ENCODE assay signal across 10 cellular contexts in genomic region chr17:75049057-75049456, GRCh38. TPM values are rescaled to one million over a fixed set of nuclear protein-coding genes. Genes with fewer than 3 reads are reported as not detected.
DNase-seq lines count a peak whose midpoint lies in the region; ATAC-seq, FAIRE-seq and TF ChIP-seq lines count a peak whose summit lies in the region.
"Had no signal": no experiment of that assay in that cellular context is flagged by ENCODE, and none has a peak within 500 bp of the region (broad histone marks: within the 10 kb centered on the region; RNA-seq: fewer than 3 reads in every experiment).

No MANE protein-coding gene starts in this region.

- H3K4me3 Mint-ChIP-seq in naive thymus-derived CD4-positive, alpha-beta T cell: peak overlapping the region in 7 of 10 donors; percentile 18 to 95 (median 93)

- no peaks in the 10 kb centered on the region for H3K9me3 Mint-ChIP-seq in naive thymus-derived CD4-positive, alpha-beta T cell

- peaks cover 28 to 57% (median 45%) of the 10 kb centered on the region in 7 donors for H3K4me1 Mint-ChIP-seq in naive thymus-derived CD4-positive, alpha-beta T cell

- ATAC-seq in A549 (no peak), HCT116 (no peak), HG03442 (IDR thresholded peaks at IDR 0.05; ENCODE audit: unreplicated experiment) (no peak), HG03139 (IDR thresholded peaks at IDR 0.05; ENCODE audit: unreplicated experiment) (no peak)
- no peak for ATAC-seq in naive thymus-derived CD4-positive, alpha-beta T cell

- H3K27me3 ChIP-seq in HCT116 (ENCODE audit: insufficient read depth, low read length): no peaks in the 10 kb centered on the region
- no peaks in the 10 kb centered on the region for H3K27me3 ChIP-seq in breast epithelium
- H3K27me3 ChIP-seq in naive thymus-derived CD4-positive, alpha-beta T cell (ENCODE audit: control insufficient read depth in 2 of 2, insufficient read depth in 2 of 2, low read length in 2 of 2): no peaks in the 10 kb centered on the region

- H3K9ac ChIP-seq in HCT116 (ENCODE audit: low read length): no peak overlapping the region

- peak overlapping the region; percentile 97 for H3K4me2 ChIP-seq in A549
- H3K4me2 ChIP-seq in HCT116 (ENCODE audit: low read length): peak overlapping the region; percentile 88; the same call in 1 of the 2 replicates

- RAD21 ChIA-PET in HCT116 (lab: Charles Lee; ENCODE audit: low non-redundant PET in 1 of 2, low total read pairs in 2 of 2, uncharacterized antibody in 2 of 2, unreplicated experiment in 2 of 2): no interaction called here

- H2AFZ ChIP-seq in HCT116 (ENCODE audit: low read depth, low read length, poor library complexity, severe bottlenecking): no peak overlapping the region

- POLR2A ChIA-PET in A549 (lab: Yijun Ruan, JAX) (interaction anchor here (0.6 kb wide), 1 partner anchor 216 kb away, joined by 5 read pairs; no protein-coding TSS in a partner anchor), HCT116 (lab: Charles Lee) (interaction anchor here (1.2 to 1.5 kb wide), 3 partner anchors 30 to 47 kb away, joined by 3 to 5 read pairs (median 4); partner anchors contain the start of gene SLC16A5)
- POLR2A ChIA-PET in naive thymus-derived CD4-positive, alpha-beta T cell (lab: Charles Lee): interaction anchor here (0.9 to 4.9 kb wide), 7 partner anchors 10 to 61 kb away, joined by 3 to 58 read pairs (median 7); partner anchors contain the start of genes ARMC7 and MRPL58

- DNase-seq in A549 (ENCODE audit: low read depth in 1 of 2, low spot score in 1 of 2) (no peak), HCT116 (ENCODE audit: low read depth, low spot score) (no peak), breast epithelium (ENCODE audit: low spot score in 2 of 2) (no peak), EL (no peak), DMS114 treated with DMSO at 0.1 percent for 48 hours (lab: John Stamatoyannopoulos, UW; ENCODE audit: unreplicated experiment) (no peak)
- no peak for DNase-seq in naive thymus-derived CD4-positive, alpha-beta T cell
- DNase-seq: T-helper 9 cell had no signal

- TF ChIP-seq POLR2A in A549 (IDR thresholded peaks at IDR 0.05; ENCODE audit: low read length) (no peak), HCT116 (IDR thresholded peaks at IDR 0.05; ENCODE audit: borderline replicate concordance, extremely low read depth, insufficient read depth, insufficient read length) (no peak), breast epithelium (IDR thresholded peaks at IDR 0.05) (no peak)

- no peaks in the 10 kb centered on the region for H3K27me3 Mint-ChIP-seq in naive thymus-derived CD4-positive, alpha-beta T cell

- no peak for FAIRE-seq in A549 (lab: Jason Lieb, UNC)

- H3K36me3 ChIP-seq in HCT116 (ENCODE audit: control insufficient read depth in 1 of 2, insufficient read depth in 2 of 2, low read length in 2 of 2) (peaks cover 12 to 20% of the 10 kb centered on the region in 2 experiments; a peak in 3 of 4 replicates), breast epithelium (no peaks in the 10 kb centered on the region)
- peaks cover 0 to 29% (median 0%) of the 10 kb centered on the region in 3 experiments for H3K36me3 ChIP-seq in naive thymus-derived CD4-positive, alpha-beta T cell (ENCODE audit: control insufficient read depth in 2 of 3, insufficient read depth in 3 of 3, low read length in 3 of 3)

- peaks cover 16% of the 10 kb centered on the region for H3K4me1 ChIP-seq in A549
- peaks cover 10 to 17% of the 10 kb centered on the region in 2 experiments; a peak in 3 of 4 replicates for H3K4me1 ChIP-seq in HCT116 (ENCODE audit: control insufficient read depth in 1 of 2, insufficient read depth in 2 of 2, low read length in 2 of 2)
- peaks cover 0 to 12% of the 10 kb centered on the region in 2 donors for H3K4me1 ChIP-seq in breast epithelium
- H3K4me1 ChIP-seq in naive thymus-derived CD4-positive, alpha-beta T cell (ENCODE audit: control insufficient read depth in 2 of 2, insufficient read depth in 2 of 2, low read length in 2 of 2): peaks cover 13 to 16% of the 10 kb centered on the region in 2 donors

- peaks cover 0 to 14% (median 5%) of the 10 kb centered on the region in 5 donors for H3K36me3 Mint-ChIP-seq in naive thymus-derived CD4-positive, alpha-beta T cell

- peaks cover 40% of the 10 kb centered on the region for H3K79me2 ChIP-seq in HCT116 (ENCODE audit: insufficient read depth, low read length)

- H3K9me3 ChIP-seq in A549: no peaks in the 10 kb centered on the region
- no peaks in the 10 kb centered on the region for H3K9me3 ChIP-seq in HCT116 (ENCODE audit: control insufficient read depth in 1 of 2, insufficient read depth in 1 of 2, low read depth in 1 of 2, low read length in 2 of 2)
- no peaks in the 10 kb centered on the region for H3K9me3 ChIP-seq in breast epithelium
- no peaks in the 10 kb centered on the region for H3K9me3 ChIP-seq in naive thymus-derived CD4-positive, alpha-beta T cell (ENCODE audit: control insufficient read depth in 2 of 3, low read length in 3 of 3)
- H3K9me3 ChIP-seq: thoracic aorta had no signal

- H3K27ac ChIP-seq in A549: no peak overlapping the region
- no peak overlapping the region for H3K27ac ChIP-seq in HCT116 (ENCODE audit: low read depth, low read length)
- H3K27ac ChIP-seq in breast epithelium: peak overlapping the region; percentile 22 to 94
- H3K27ac ChIP-seq in naive thymus-derived CD4-positive, alpha-beta T cell (ENCODE audit: low read depth, low read length): no peak overlapping the region

- CTCF ChIA-PET in A549 (lab: Yijun Ruan, JAX): interaction anchor here (1.0 to 81.8 kb wide), 9 partner anchors 9 to 153 kb away, joined by 3 to 3429 read pairs (median 13); partner anchors contain the start of genes ARMC7, MRPL58 and NT5C
- CTCF ChIA-PET in HCT116 (lab: Charles Lee): interaction anchor here (2.1 to 3.6 kb wide), 2 partner anchors 65 to 88 kb away, joined by 6 to 11 read pairs; no protein-coding TSS in a partner anchor
- CTCF ChIA-PET in naive thymus-derived CD4-positive, alpha-beta T cell (lab: Charles Lee): interaction anchor here (0.6 to 1.2 kb wide), 3 partner anchors 11 to 289 kb away, joined by 3 read pairs; no protein-coding TSS in a partner anchor

- BruUV-seq in HCT116 (replicated peaks; lab: Mats Ljungman, UMichigan): no TSS peak

- intact Hi-C loops in HCT116 (cut with micrococcal nuclease) (no loop called here), breast epithelium (cut with DNase I; ENCODE audit: low total_unique reads) (no loop called here)
- intact Hi-C loops in naive thymus-derived CD4-positive, alpha-beta T cell (cut with micrococcal nuclease): loop anchor here (5.0 kb wide), 3 partner anchors 38 to 133 kb away; partner anchors contain the start of genes ARMC7 (in 1 of the 2), SLC16A5 (in 1 of the 2) and SUMO2 (in 1 of the 2)

- H3K27ac Mint-ChIP-seq in naive thymus-derived CD4-positive, alpha-beta T cell: peak overlapping the region in 8 of 9 donors; percentile 8 to 93 (median 88)

- 80% methylated on average over 5 of the region's 5 CpGs for WGBS in A549 (ENCODE audit: missing lambda C conversion rate)

- no peaks in the 10 kb centered on the region for H3K9me2 ChIP-seq in HCT116 (ENCODE audit: insufficient read depth)

- TF ChIP-seq CTCF in A549 (IDR thresholded peaks at IDR 0.05) (no peak), HCT116 (IDR thresholded peaks at IDR 0.05 in 2 of 3, conservative IDR thresholded peaks at IDR 0.05 in 1 of 3; ENCODE audit: borderline replicate concordance in 1 of 3, insufficient read depth in 1 of 3, low read depth in 2 of 3, low read length in 2 of 3) (no peak), breast epithelium (IDR thresholded peaks at IDR 0.05) (no peak)

- H3K4me3 ChIP-seq in A549: no peak overlapping the region
- H3K4me3 ChIP-seq in HCT116 (replicated peaks in 1 of 2; ENCODE audit: low read depth in 1 of 2, low read length in 2 of 2): no peak overlapping the region
- no peak overlapping the region for H3K4me3 ChIP-seq in breast epithelium
- no peak overlapping the region for H3K4me3 ChIP-seq in naive thymus-derived CD4-positive, alpha-beta T cell (ENCODE audit: low read length)

- no peak for TF ChIP-seq EP300 in A549 (IDR thresholded peaks at IDR 0.05)

- no peaks in the 10 kb centered on the region for H4K20me1 ChIP-seq in HCT116 (ENCODE audit: insufficient read depth)

- TF ChIP-seq RAD21 in A549 (conservative IDR thresholded peaks at IDR 0.05 in 1 of 2, IDR thresholded peaks at IDR 0.05 in 1 of 2) (no peak), HCT116 (IDR thresholded peaks at IDR 0.05; ENCODE audit: low read depth) (no peak)

RNA-seq across cellular contexts. Expression of gene KCTD2, which starts 2.0 kb away (rescaled TPM):
- polyA plus RNA-seq in A549 (2011; rRNA removed) (31.3 and 34.1 TPM in 2 replicates), A549 (2017; fragmentation: RNase III; extraction: RNeasy Plus Mini Kit Qiagen cat#74134 plus additional on column Dnase treatment) (16.3 to 18.8 TPM (median 18.6 TPM) in 3 replicates)
- polyA plus RNA-seq in A549 (2012; cell fraction: cytosol; rRNA removed): 19.5 and 22.6 TPM in 2 replicates
- 17.5 and 23.1 TPM in 2 replicates for polyA plus RNA-seq in A549 (2012; cell fraction: nucleus; rRNA removed)
- polyA minus RNA-seq in A549 (2011; rRNA and poly(A)+ RNA removed): 22.1 and 25.9 TPM in 2 replicates
- total RNA-seq in HCT116 (2021; ENCODE audit: unreplicated experiment) (23.3 TPM), breast epithelium (10 to 100 TPM; 23.5 to 28.4 (median 24.6) TPM)
- 17.9 and 19.0 TPM in 2 replicates for polyA plus RNA-seq in HCT116 (2012)
- total RNA-seq in naive thymus-derived CD4-positive, alpha-beta T cell: 10 to 100 TPM; 19.5 to 35.7 (median 23.0) TPM
- polyA plus RNA-seq in naive thymus-derived CD4-positive, alpha-beta T cell: 1 to 10 TPM; 4.8 to 8.7 TPM

RNA-seq across cellular contexts. Expression of gene ATP5PD, which starts 2.3 kb away (rescaled TPM):
- polyA plus RNA-seq in A549 (2011; rRNA removed): 314 and 333 TPM in 2 replicates
- 255 and 282 TPM in 2 replicates for polyA plus RNA-seq in A549 (2012; cell fraction: cytosol; rRNA removed)
- 105 and 172 TPM in 2 replicates for polyA plus RNA-seq in A549 (2012; cell fraction: nucleus; rRNA removed)
- polyA plus RNA-seq in A549 (2017; fragmentation: RNase III; extraction: RNeasy Plus Mini Kit Qiagen cat#74134 plus additional on column Dnase treatment): 429 to 463 TPM (median 440 TPM) in 3 replicates
- 103 and 169 TPM in 2 replicates for polyA minus RNA-seq in A549 (2011; rRNA and poly(A)+ RNA removed)
- total RNA-seq in HCT116 (2021; ENCODE audit: unreplicated experiment): 407 TPM
- 326 and 476 TPM in 2 replicates for polyA plus RNA-seq in HCT116 (2012)
- 100 to 1,000 TPM; 190 to 268 (median 222) TPM for total RNA-seq in breast epithelium
- total RNA-seq in naive thymus-derived CD4-positive, alpha-beta T cell: 100 to 1,000 TPM; 113 to 195 (median 161) TPM
- polyA plus RNA-seq in naive thymus-derived CD4-positive, alpha-beta T cell: 100 to 1,000 TPM; 362 to 478 TPM

RNA-seq across cellular contexts. Expression of gene MRPL58, which starts 36.6 kb away (rescaled TPM):
- polyA plus RNA-seq in A549 (2011; rRNA removed) (86.4 and 127 TPM in 2 replicates), A549 (2017; fragmentation: RNase III; extraction: RNeasy Plus Mini Kit Qiagen cat#74134 plus additional on column Dnase treatment) (89.4 to 105 TPM (median 95.3 TPM) in 3 replicates)
- polyA plus RNA-seq in A549 (2012; cell fraction: cytosol; rRNA removed): 104 and 113 TPM in 2 replicates
- polyA plus RNA-seq in A549 (2012; cell fraction: nucleus; rRNA removed): 49.1 and 82.1 TPM in 2 replicates
- 31.3 and 32.4 TPM in 2 replicates for polyA minus RNA-seq in A549 (2011; rRNA and poly(A)+ RNA removed)
- total RNA-seq in HCT116 (2021; ENCODE audit: unreplicated experiment) (80.5 TPM), breast epithelium (10 to 100 TPM; 38.6 to 48.6 (median 44.6) TPM)
- 82.8 and 104 TPM in 2 replicates for polyA plus RNA-seq in HCT116 (2012)
- total RNA-seq in naive thymus-derived CD4-positive, alpha-beta T cell: 10 to 100 TPM; 11.7 to 46.1 (median 23.0) TPM
- polyA plus RNA-seq in naive thymus-derived CD4-positive, alpha-beta T cell: 10 to 100 TPM; 55.3 to 71.4 TPM

RNA-seq across cellular contexts. Expression of gene SLC16A5, which starts 38.7 kb away (rescaled TPM):
- polyA plus RNA-seq in A549 (2011; rRNA removed): 19.0 and 20.1 TPM in 2 replicates
- 33.8 and 57.1 TPM in 2 replicates for polyA plus RNA-seq in A549 (2012; cell fraction: cytosol; rRNA removed)
- 110 and 141 TPM in 2 replicates for polyA plus RNA-seq in A549 (2012; cell fraction: nucleus; rRNA removed)
- polyA plus RNA-seq in A549 (2017; fragmentation: RNase III; extraction: RNeasy Plus Mini Kit Qiagen cat#74134 plus additional on column Dnase treatment): 19.5 to 27.6 TPM (median 27.2 TPM) in 3 replicates
- 22.9 and 29.3 TPM in 2 replicates for polyA minus RNA-seq in A549 (2011; rRNA and poly(A)+ RNA removed)
- total RNA-seq in HCT116 (2021; ENCODE audit: unreplicated experiment): 79.3 TPM
- 60.1 and 73.5 TPM in 2 replicates for polyA plus RNA-seq in HCT116 (2012)
- 10 to 100 TPM in 2 of 3 donors, 1 to 10 TPM in 1; 9.0 to 19.8 (median 18.4) TPM for total RNA-seq in breast epithelium
- total RNA-seq in naive thymus-derived CD4-positive, alpha-beta T cell: 10 to 100 TPM in 4 of 5 experiments, 1 to 10 TPM in 1; 9.2 to 26.3 (median 24.5) TPM
- polyA plus RNA-seq in naive thymus-derived CD4-positive, alpha-beta T cell: 1 to 10 TPM; 5.9 to 7.6 TPM

Comparison
In these comparisons a context has a peak if more than half of its experiments do, and no peak if none do; other contexts are left out.
1. H3K27ac ChIP-seq: peak in breast epithelium (2 of 2); none in A549 (0 of 2), HCT116 (single experiment) and naive thymus-derived CD4-positive, alpha-beta T cell (single experiment).
2. intact Hi-C loops: an anchor here in naive thymus-derived CD4-positive, alpha-beta T cell (5.0 kb wide); none called in HCT116 and breast epithelium.